In the genomic region with DNA sequence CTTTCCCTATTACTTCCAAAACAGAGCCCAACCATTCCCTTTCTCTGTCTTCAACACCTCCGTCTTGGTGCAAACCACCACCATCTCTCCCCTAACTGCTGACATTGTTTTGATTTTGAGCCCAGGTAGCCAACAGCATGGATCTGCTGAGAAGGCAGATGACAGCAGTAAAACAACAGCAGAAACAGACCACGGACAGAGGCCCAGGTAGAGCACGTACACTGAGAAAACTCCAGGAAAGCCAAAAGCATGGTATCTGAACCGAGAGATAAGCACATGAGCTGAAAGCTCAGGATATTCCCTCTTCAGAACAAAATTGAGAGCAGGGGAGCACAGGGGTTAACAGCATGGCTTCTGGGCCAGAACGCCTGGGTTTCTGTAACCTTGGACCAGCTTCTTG, we compare ENCODE assay signal across 2 cellular contexts.
TF ChIP-seq lines count a peak whose summit lies in the region.

No MANE protein-coding gene starts in this region.

TF ChIP-seq in HEK293, 187 proteins besides CTCF, POLR2A, EP300 and RAD21 (continued from another document):
- TF ChIP-seq REST (tag by site-specific recombination; IDR thresholded peaks at IDR 0.05) (peak; percentile 84), SP3 (tag by site-specific recombination; IDR thresholded peaks at IDR 0.05) (no peak), ZNF555 (tag by site-specific recombination; conservative IDR thresholded peaks at IDR 0.05) (no peak)

TF ChIP-seq in K562, 482 proteins besides CTCF, POLR2A, EP300 and RAD21 (continued from another document):
- TF ChIP-seq REST (CRISPR knock-in tag; IDR thresholded peaks at IDR 0.05; ENCODE audit: low read depth) (no peak), XRCC4 (IDR thresholded peaks at IDR 0.05; ENCODE audit: extremely low read depth, insufficient read depth, insufficient read length) (no peak), ZNF134 (CRISPR knock-in tag; conservative IDR thresholded peaks at IDR 0.05) (no peak), ZNF316 (IDR thresholded peaks at IDR 0.05) (peak; percentile 24; the same call in 1 of the 2 replicates), ELF4 (CRISPR knock-in tag; IDR thresholded peaks at IDR 0.05) (no peak), MAFF (IDR thresholded peaks at IDR 0.05; ENCODE audit: low read length) (no peak), ARID1B (IDR thresholded peaks at IDR 0.05) (peak; percentile 27; the same call in 1 of the 2 replicates), GATAD2B (IDR thresholded peaks at IDR 0.05; ENCODE audit: borderline replicate concordance) (no peak)
- TF ChIP-seq, protein P1, sequence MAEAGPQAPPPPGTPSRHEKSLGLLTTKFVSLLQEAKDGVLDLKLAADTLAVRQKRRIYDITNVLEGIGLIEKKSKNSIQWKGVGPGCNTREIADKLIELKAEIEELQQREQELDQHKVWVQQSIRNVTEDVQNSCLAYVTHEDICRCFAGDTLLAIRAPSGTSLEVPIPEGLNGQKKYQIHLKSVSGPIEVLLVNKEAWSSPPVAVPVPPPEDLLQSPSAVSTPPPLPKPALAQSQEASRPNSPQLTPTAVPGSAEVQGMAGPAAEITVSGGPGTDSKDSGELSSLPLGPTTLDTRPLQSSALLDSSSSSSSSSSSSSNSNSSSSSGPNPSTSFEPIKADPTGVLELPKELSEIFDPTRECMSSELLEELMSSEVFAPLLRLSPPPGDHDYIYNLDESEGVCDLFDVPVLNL (CRISPR knock-in tag; IDR thresholded peaks at IDR 0.05; ENCODE audit: low read depth): no peak
